In genomic region chr12:25419595-25419994, GRCh38 we compare ENCODE assay signal across 31 cellular contexts.
"Had no signal": no experiment of that assay in that cellular context is flagged by ENCODE, and none has a peak within 500 bp of the region (broad histone marks: within the 10 kb centered on the region; RNA-seq: fewer than 3 reads in every experiment).

No MANE protein-coding gene starts in this region.

- ATAC-seq: activated CD4-positive, alpha-beta T cell treated with anti-CD3 and anti-CD28 coated beads for 36 hours; activated CD4-positive, CD25-positive, alpha-beta regulatory T cell treated with anti-CD3 and anti-CD28 coated beads, Interleukin-2, amount 50 U/mL, for 24 hours; activated CD8-positive, alpha-beta memory T cell treated with anti-CD3 and anti-CD28 coated beads, Interleukin-2, amount 10 ng/mL, durations not matched to agents 7 days and 5 days; activated CD8-positive, alpha-beta T cell treated with anti-CD3 and anti-CD28 coated beads, Interleukin-2, amount 10 ng/mL, durations not matched to agents 7 days and 5 days; activated naive CD8-positive, alpha-beta T cell treated with anti-CD3 and anti-CD28 coated beads, Interleukin-2, amount 50 U/mL, for 24 hours had no signal

- H3K27ac ChIP-seq: ascending aorta, cardiac muscle cell, VCaP had no signal

- H3K4me1 ChIP-seq: ascending aorta had no signal

- H3K36me3 ChIP-seq: ascending aorta, cardiac muscle cell had no signal

- H3K27me3 ChIP-seq: ascending aorta, cardiac muscle cell had no signal

- H3K9me3 ChIP-seq: ascending aorta had no signal

- H3K4me3 ChIP-seq: ascending aorta, cardiac muscle cell had no signal

- FAIRE-seq: bronchial epithelial cell, TTC549 had no signal

- DNase-seq: activated CD4-positive, alpha-beta memory T cell treated with anti-CD3 and anti-CD28 coated beads, Interleukin-2, amount 10 ng/mL, durations not matched to agents 7 days and 5 days; activated CD4-positive, alpha-beta T cell treated with anti-CD3 and anti-CD28 coated beads for 1 hour; activated CD4-positive, alpha-beta T cell treated with anti-CD3 and anti-CD28 coated beads for 36 hours; activated CD4-positive, alpha-beta T cell treated with anti-CD3 and anti-CD28 coated beads for 48 hours; activated CD4-positive, alpha-beta T cell treated with anti-CD3 and anti-CD28 coated beads, Interleukin-2, amount 10 ng/mL, durations not matched to agents 7 days and 5 days; activated CD4-positive, alpha-beta T cell treated with anti-CD3 and anti-CD28 coated beads, Interleukin-2, amount 50 U/mL, for 48 hours; activated CD4-positive, CD25-positive, alpha-beta regulatory T cell; activated CD8-positive, alpha-beta memory T cell treated with anti-CD3 and anti-CD28 coated beads for 24 hours; activated CD8-positive, alpha-beta memory T cell treated with anti-CD3 and anti-CD28 coated beads, Interleukin-2, amount 10 ng/mL, durations not matched to agents 7 days and 5 days; activated CD8-positive, alpha-beta memory T cell treated with anti-CD3 and anti-CD28 coated beads, Interleukin-2, amount 50 U/mL, for 48 hours; activated CD8-positive, alpha-beta T cell treated with anti-CD3 and anti-CD28 coated beads, Interleukin-2, amount 10 ng/mL, durations not matched to agents 7 days and 5 days; activated effector memory CD4-positive, alpha-beta T cell treated with Interleukin-2 at 50 U/mL for 16 hours; activated gamma-delta T cell; activated naive CD4-positive, alpha-beta T cell treated with anti-CD3 and anti-CD28 coated beads, Interleukin-2, amount 10 ng/mL, durations not matched to agents 7 days and 5 days; activated naive CD4-positive, alpha-beta T cell treated with Interleukin-2 at 50 U/mL for 16 hours; activated naive CD8-positive, alpha-beta T cell treated with anti-CD3 and anti-CD28 coated beads, Interleukin-2, amount 10 ng/mL, durations not matched to agents 7 days and 5 days; activated naive CD8-positive, alpha-beta T cell treated with anti-CD3 and anti-CD28 coated beads, Interleukin-2, amount 50 U/mL, for 24 hours; activated T-cell treated with anti-CD3 and anti-CD28 coated beads, Interleukin-2, amount 50 U/mL, for 24 hours; activated T-cell treated with anti-CD3 and anti-CD28 coated beads, Interleukin-2, amount 50 U/mL, for 48 hours; amygdala; anterior cingulate cortex; caudate nucleus; cerebellar nuclear complex; T-helper 2 cell; T-helper 9 cell had no signal
